In the genomic region with DNA sequence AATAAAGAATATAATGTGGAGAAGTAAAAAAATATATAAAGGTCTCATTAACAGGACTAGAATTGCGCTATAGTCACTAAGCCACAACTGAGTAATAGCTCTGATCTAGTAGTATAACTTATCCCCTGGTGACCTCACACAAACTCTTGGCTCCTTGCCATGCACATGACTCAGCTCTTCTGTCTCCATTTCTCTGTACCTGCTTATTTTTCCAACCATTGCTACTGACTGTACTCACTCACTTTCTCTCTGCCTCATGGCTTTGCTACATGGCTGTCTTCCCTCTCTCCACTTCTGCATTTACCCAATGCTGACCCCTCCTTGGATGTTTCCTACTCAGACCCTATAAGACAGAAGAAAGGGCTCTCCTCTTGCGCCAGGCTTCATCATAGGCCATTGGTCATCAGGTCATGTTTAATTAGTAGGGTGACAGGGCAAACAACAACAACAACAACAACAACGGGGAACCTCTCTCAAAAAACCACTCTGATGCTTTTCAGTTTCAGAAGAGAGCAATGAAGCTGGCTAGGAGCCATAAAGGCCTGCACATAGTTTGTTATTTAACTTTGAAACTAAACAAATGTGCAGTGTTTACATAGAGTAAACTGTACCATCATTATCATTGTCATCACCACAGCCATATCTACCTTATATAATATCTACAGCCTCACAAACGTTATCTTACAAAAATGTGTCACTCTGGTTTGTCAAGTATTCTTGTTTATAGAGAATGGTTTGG, we compare ENCODE assay signal across 9 cellular contexts. TPM values are rescaled to one million over a fixed set of nuclear protein-coding genes. Genes with fewer than 3 reads are reported as not detected.
DNase-seq lines count a peak whose midpoint lies in the region; ATAC-seq, FAIRE-seq and TF ChIP-seq lines count a peak whose summit lies in the region.
"Had no signal": no experiment of that assay in that cellular context is flagged by ENCODE, and none has a peak within 500 bp of the region (broad histone marks: within the 10 kb centered on the region; RNA-seq: fewer than 3 reads in every experiment).

No MANE protein-coding gene starts in this region.

- H3K4me3 ChIP-seq in HepG2 (replicated peaks in 1 of 3; ENCODE audit: insufficient read depth in 1 of 3, low read depth in 2 of 3, low read length in 3 of 3) (peak overlapping the region in 1 of 3 experiments; percentile 7; a peak in 1 of 6 replicates), H7 (ENCODE audit: insufficient read depth, low read depth, low read length) (no peak overlapping the region)
- H3K4me3 ChIP-seq: BLaER1 treated with 17β-estradiol and CSF1 and Interleukin-3, amounts not matched to agents 10 nM and 100 nM had no signal

- no peak overlapping the region for H3K9ac ChIP-seq in HepG2 (ENCODE audit: insufficient read depth, low read depth, low read length)
- H3K9ac ChIP-seq: BLaER1 treated with 17β-estradiol and CSF1 and Interleukin-3, amounts not matched to agents 10 nM and 100 nM had no signal

- H3K9me3 Mint-ChIP-seq in stimulated activated naive B cell treated with anti-CD40 and anti-IgM and Interleukin-4, amounts not matched to agents 10 μg/mL and 1 μg/mL and 100 μg/mL, for 72 hours: peaks cover 0 to 1% of the 10 kb centered on the region in 2 donors

- no peak for TF ChIP-seq RAD21 in HepG2 (CRISPR knock-in tag; IDR thresholded peaks at IDR 0.05)

- in situ Hi-C loops in HepG2 (cut with HindIII; ENCODE audit: extremely low pct_ligation_motif_present, low pct_unique_long_range_greater_than_20kb): no loop called here

- no peaks in the 10 kb centered on the region for H3K36me3 Mint-ChIP-seq in stimulated activated naive B cell treated with anti-CD40 and anti-IgM and Interleukin-4, amounts not matched to agents 10 μg/mL and 1 μg/mL and 100 μg/mL, for 72 hours

- peaks cover 14% of the 10 kb centered on the region in 2 donors for H3K4me1 Mint-ChIP-seq in stimulated activated naive B cell treated with anti-CD40 and anti-IgM and Interleukin-4, amounts not matched to agents 10 μg/mL and 1 μg/mL and 100 μg/mL, for 72 hours

- CTCF ChIA-PET in HepG2 (lab: Yijun Ruan, JAX; ENCODE audit: low intra/inter-chr PET ratio, low total read pairs): no interaction called here

- peaks cover 12% of the 10 kb centered on the region for H3K4me1 ChIP-seq in HepG2 (ENCODE audit: insufficient read depth, low read length)

- ATAC-seq in HepG2 (peak; percentile 79), GM21529 (IDR thresholded peaks at IDR 0.05; ENCODE audit: unreplicated experiment) (no peak)
- peak; percentile 50 to 60 for ATAC-seq in stimulated activated naive B cell treated with anti-CD40 and anti-IgM and Interleukin-4, amounts not matched to agents 10 μg/mL and 1 μg/mL and 100 μg/mL, for 72 hours (replicated peaks)

- no peaks in the 10 kb centered on the region for H3K9me3 ChIP-seq in HepG2 (ENCODE audit: low read length)
- H3K9me3 ChIP-seq: BLaER1 treated with 17β-estradiol and CSF1 and Interleukin-3, amounts not matched to agents 10 nM and 100 nM had no signal

- WGBS in HepG2 (ENCODE audit: low lambda C conversion rate): 3% methylated on average over 4 of the region's 4 CpGs

- peak overlapping the region; percentile 67 for H3K4me2 ChIP-seq in HepG2 (ENCODE audit: low read depth, low read length)
- H3K4me2 ChIP-seq: BLaER1 treated with 17β-estradiol and CSF1 and Interleukin-3, amounts not matched to agents 10 nM and 100 nM had no signal

- intact Hi-C loops in HepG2 (cut with micrococcal nuclease; ENCODE audit: unreplicated experiment): loop anchor here (2.0 kb wide), 1 partner anchor 26 kb away; a partner anchor contains a TSS

- no peak for FAIRE-seq in HepG2 (lab: Jason Lieb, UNC)

- H3K27ac ChIP-seq in HepG2 (ENCODE audit: extremely low read length, insufficient read depth, low read length): peak overlapping the region; percentile 25
- H3K27ac ChIP-seq: BLaER1 treated with 17β-estradiol and CSF1 and Interleukin-3, amounts not matched to agents 10 nM and 100 nM had no signal

- peak overlapping the region; percentile 0 for H3K27ac Mint-ChIP-seq in stimulated activated naive B cell treated with anti-CD40 and anti-IgM and Interleukin-4, amounts not matched to agents 10 μg/mL and 1 μg/mL and 100 μg/mL, for 72 hours

- TF ChIP-seq EP300 in HepG2 (IDR thresholded peaks at IDR 0.05; ENCODE audit: low read depth in 2 of 2, low read length in 2 of 2) (peak in 1 of 2 experiments; percentile 6; a peak in 1 of 4 replicates), HepG2 (CRISPR knock-in tag; IDR thresholded peaks at IDR 0.05; ENCODE audit: borderline replicate concordance) (no peak)

- H3K27me3 ChIP-seq in HepG2 (ENCODE audit: control insufficient read depth in 1 of 2, insufficient read depth in 2 of 2, low read length in 2 of 2) (no peaks in the 10 kb centered on the region), H7 (ENCODE audit: control insufficient read depth, insufficient read depth, low read length) (no peaks in the 10 kb centered on the region)
- H3K27me3 ChIP-seq: BLaER1 treated with 17β-estradiol and CSF1 and Interleukin-3, amounts not matched to agents 10 nM and 100 nM had no signal

- no peak for TF ChIP-seq POLR2A in HepG2 (IDR thresholded peaks at IDR 0.05; ENCODE audit: insufficient read depth in 1 of 2, low read depth in 2 of 2, low read length in 2 of 2)

- H4K20me1 ChIP-seq in HepG2 (ENCODE audit: insufficient read depth, low read length): no peaks in the 10 kb centered on the region
- H4K20me1 ChIP-seq: BLaER1 treated with 17β-estradiol and CSF1 and Interleukin-3, amounts not matched to agents 10 nM and 100 nM had no signal

- H3K27me3 Mint-ChIP-seq in stimulated activated naive B cell treated with anti-CD40 and anti-IgM and Interleukin-4, amounts not matched to agents 10 μg/mL and 1 μg/mL and 100 μg/mL, for 72 hours: no peaks in the 10 kb centered on the region

- H2AFZ ChIP-seq in HepG2 (ENCODE audit: low read length): no peak overlapping the region

- POLR2A ChIA-PET in HepG2 (lab: Yijun Ruan, JAX): interaction anchor here (1.0 to 1.5 kb wide), 4 partner anchors 20 to 111 kb away, joined by 3 to 6 read pairs (median 4); a partner anchor contains a TSS

- no peak overlapping the region for H3K4me3 Mint-ChIP-seq in stimulated activated naive B cell treated with anti-CD40 and anti-IgM and Interleukin-4, amounts not matched to agents 10 μg/mL and 1 μg/mL and 100 μg/mL, for 72 hours

- no TSS peak for BruUV-seq in HepG2 (replicated peaks; lab: Mats Ljungman, UMichigan)

- no peaks in the 10 kb centered on the region for H3K79me2 ChIP-seq in HepG2 (ENCODE audit: insufficient read depth, low read length)

- TF ChIP-seq CTCF in HepG2 (CRISPR knock-in tag; IDR thresholded peaks at IDR 0.05): no peak

- DNase-seq in NOMO-1 treated with DMSO at 0.1 percent for 48 hours (lab: John Stamatoyannopoulos, UW; ENCODE audit: unreplicated experiment): peak; percentile 28
- no peak for DNase-seq in NOMO-1 (lab: John Stamatoyannopoulos, UW; ENCODE audit: unreplicated experiment in 2 of 2)
- peak; percentile 71 for DNase-seq in NCI-H460 (ENCODE audit: extremely low read depth, low read depth)
- peak; percentile 49 for DNase-seq in activated T-helper 9 cell treated with anti-CD3 and anti-CD28 coated beads, Interleukin-2, amount 50 U/mL, for 16 hours (ENCODE audit: low read depth)
- peak; percentile 63 for DNase-seq in HepG2 (ENCODE audit: low spot score)
- no peak for DNase-seq in stimulated activated naive B cell treated with anti-CD40 and anti-IgM and Interleukin-4, amounts not matched to agents 10 μg/mL and 1 μg/mL and 100 μg/mL, for 72 hours
- DNase-seq in H7: no peak

- no peaks in the 10 kb centered on the region for H3K36me3 ChIP-seq in HepG2 (replicated peaks in 1 of 2; ENCODE audit: control insufficient read depth in 1 of 2, insufficient read depth in 2 of 2, low read length in 2 of 2)
- H3K36me3 ChIP-seq in H7 (replicated peaks; ENCODE audit: control insufficient read depth, insufficient read depth, low read length): no peaks in the 10 kb centered on the region
- H3K36me3 ChIP-seq: BLaER1 treated with 17β-estradiol and CSF1 and Interleukin-3, amounts not matched to agents 10 nM and 100 nM had no signal

TF ChIP-seq in HepG2, 621 proteins besides CTCF, POLR2A, EP300 and RAD21 (continues in another document):
- TF ChIP-seq SNRNP70 (IDR thresholded peaks at IDR 0.05; ENCODE audit: low read depth, low read length): no peak
- 0 out of 2 replicates have a peak, but pooled peaks have one; percentile 33 for TF ChIP-seq MED1 (CRISPR knock-in tag; IDR thresholded peaks at IDR 0.05)

RNA-seq across cellular contexts. Expression of a gene that starts 25.6 kb away (rescaled TPM):
- 18.6 and 22.6 TPM in 2 replicates for total RNA-seq in NCI-H460 (2014; rRNA removed; shearing (Covaris generic))
- polyA plus RNA-seq in NCI-H460 (2014; cell fraction: nucleus; rRNA removed): 8.5 and 11.2 TPM in 2 replicates
- total RNA-seq in HepG2 (2016; rRNA removed; fragmentation: Illumina TruSeq; extraction: Trizol): 9.8 and 18.4 TPM in 2 replicates
- total RNA-seq in HepG2 (2016; cell fraction: cytosol; rRNA removed; fragmentation: Illumina TruSeq; extraction: Trizol; ENCODE audit: low read depth): 0.81 and 0.97 TPM in 2 replicates
- total RNA-seq in HepG2 (2016; cell fraction: insoluble cytoplasmic fraction; rRNA removed; fragmentation: Illumina TruSeq; extraction: Trizol): 10.0 and 16.0 TPM in 2 replicates
- 6.8 and 7.2 TPM in 2 replicates for total RNA-seq in HepG2 (2016; cell fraction: membrane; rRNA removed; fragmentation: Illumina TruSeq; extraction: Trizol)
- 10.7 and 12.1 TPM in 2 replicates for total RNA-seq in HepG2 (2016; cell fraction: nucleus; rRNA removed; fragmentation: Illumina TruSeq; extraction: Trizol)
- 6.0 and 6.5 TPM in 2 replicates for polyA plus RNA-seq in HepG2 (2011; rRNA removed)
- polyA plus RNA-seq in HepG2 (2011; cell fraction: cytosol; rRNA removed): 2.7 and 4.7 TPM in 2 replicates
- 1.8 and 2.7 TPM in 2 replicates for polyA plus RNA-seq in HepG2 (2011; cell fraction: nucleus; rRNA removed)
- 5.8 and 6.5 TPM in 2 replicates for polyA plus RNA-seq in HepG2 (2012)
- 0.63 and 0.87 TPM in 2 replicates for polyA plus RNA-seq in HepG2 (2016; cell fraction: cytosol; fragmentation: Illumina TruSeq; extraction: Trizol; ENCODE audit: low read depth)
- polyA plus RNA-seq in HepG2 (2016; cell fraction: insoluble cytoplasmic fraction; fragmentation: Illumina TruSeq; extraction: Trizol; ENCODE audit: low read depth): 18.9 and 21.1 TPM in 2 replicates
- 3.4 and 3.6 TPM in 2 replicates for polyA plus RNA-seq in HepG2 (2016; cell fraction: membrane; fragmentation: Illumina TruSeq; extraction: Trizol; ENCODE audit: low read depth)
- 12.7 and 13.6 TPM in 2 replicates for polyA plus RNA-seq in HepG2 (2016; cell fraction: nucleus; fragmentation: Illumina TruSeq; extraction: Trizol; ENCODE audit: insufficient read depth, low read depth)
- 3.6 and 6.6 TPM in 2 replicates for polyA minus RNA-seq in HepG2 (2011; rRNA and poly(A)+ RNA removed; ENCODE audit: low replicate concordance)
- 6.2 and 7.1 TPM in 2 replicates for polyA minus RNA-seq in HepG2 (2011; cell fraction: cytosol; rRNA and poly(A)+ RNA removed)
- 13.3 and 14.0 TPM in 2 replicates for polyA minus RNA-seq in HepG2 (2011; cell fraction: nucleus; rRNA and poly(A)+ RNA removed)
- 19.5 and 22.2 TPM in 2 replicates for total RNA-seq in H7 (2014; rRNA removed; shearing (Covaris generic))

Comparison
In these comparisons a context has a peak if more than half of its experiments do, and no peak if none do; other contexts are left out.
1. DNase-seq: peak in NOMO-1 treated with DMSO at 0.1 percent for 48 hours (single experiment), NCI-H460 (single experiment), activated T-helper 9 cell treated with anti-CD3 and anti-CD28 coated beads, Interleukin-2, amount 50 U/mL, for 16 hours (single experiment) and HepG2 (single experiment); none in NOMO-1 (0 of 2), stimulated activated naive B cell treated with anti-CD40 and anti-IgM and Interleukin-4, amounts not matched to agents 10 μg/mL and 1 μg/mL and 100 μg/mL, for 72 hours (single experiment) and H7 (single experiment).